Comparison of ENCODE assay signal across 1 cellular context in the genomic region with DNA sequence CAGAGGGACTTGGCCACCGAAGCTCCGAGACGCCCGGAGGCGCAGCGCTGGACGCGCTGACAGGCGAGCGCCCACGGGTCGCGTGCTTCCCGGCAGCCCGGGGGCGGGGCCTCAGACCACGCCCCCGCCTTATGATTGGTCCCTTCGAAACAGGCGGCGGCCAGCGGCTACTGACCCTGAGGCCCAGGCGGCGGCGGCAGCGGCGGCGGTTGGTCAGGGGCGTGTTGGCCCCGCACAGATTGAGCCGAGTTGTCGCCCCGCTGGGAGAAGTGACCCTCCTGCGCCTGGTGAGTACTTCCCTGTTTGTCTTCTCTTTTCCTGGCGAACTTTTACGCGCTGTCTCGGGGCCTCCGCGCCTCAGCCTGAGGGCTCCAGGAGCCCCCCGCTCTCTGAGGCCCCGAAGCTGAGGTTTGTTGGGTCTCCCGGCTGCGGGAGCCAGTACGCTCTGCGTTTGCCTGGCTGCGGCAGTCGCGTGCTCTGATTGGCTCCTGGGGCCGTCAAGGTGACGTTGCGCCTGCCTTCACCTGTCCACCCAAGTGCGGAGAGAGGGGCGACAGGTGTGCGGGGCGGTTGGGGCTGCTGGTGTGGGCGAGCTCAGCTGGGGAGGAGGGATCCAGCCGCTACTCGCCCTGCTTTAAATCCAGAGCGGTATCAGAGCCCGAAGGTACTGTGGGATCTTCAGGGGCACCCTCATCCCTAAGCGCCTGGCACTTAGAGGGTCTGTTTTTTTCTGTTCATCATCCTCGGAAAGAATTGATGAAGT.
TF ChIP-seq lines count a peak whose summit lies in the region.

A gene (plus strand): TSS at position 186 of the 763 bp plus-strand sequence. CDS start 21,221 bp downstream, outside the sequence.

TF ChIP-seq in HepG2, 621 proteins besides CTCF, POLR2A, EP300 and RAD21 (continued from another document and continues in another):
- TF ChIP-seq, protein P1, sequence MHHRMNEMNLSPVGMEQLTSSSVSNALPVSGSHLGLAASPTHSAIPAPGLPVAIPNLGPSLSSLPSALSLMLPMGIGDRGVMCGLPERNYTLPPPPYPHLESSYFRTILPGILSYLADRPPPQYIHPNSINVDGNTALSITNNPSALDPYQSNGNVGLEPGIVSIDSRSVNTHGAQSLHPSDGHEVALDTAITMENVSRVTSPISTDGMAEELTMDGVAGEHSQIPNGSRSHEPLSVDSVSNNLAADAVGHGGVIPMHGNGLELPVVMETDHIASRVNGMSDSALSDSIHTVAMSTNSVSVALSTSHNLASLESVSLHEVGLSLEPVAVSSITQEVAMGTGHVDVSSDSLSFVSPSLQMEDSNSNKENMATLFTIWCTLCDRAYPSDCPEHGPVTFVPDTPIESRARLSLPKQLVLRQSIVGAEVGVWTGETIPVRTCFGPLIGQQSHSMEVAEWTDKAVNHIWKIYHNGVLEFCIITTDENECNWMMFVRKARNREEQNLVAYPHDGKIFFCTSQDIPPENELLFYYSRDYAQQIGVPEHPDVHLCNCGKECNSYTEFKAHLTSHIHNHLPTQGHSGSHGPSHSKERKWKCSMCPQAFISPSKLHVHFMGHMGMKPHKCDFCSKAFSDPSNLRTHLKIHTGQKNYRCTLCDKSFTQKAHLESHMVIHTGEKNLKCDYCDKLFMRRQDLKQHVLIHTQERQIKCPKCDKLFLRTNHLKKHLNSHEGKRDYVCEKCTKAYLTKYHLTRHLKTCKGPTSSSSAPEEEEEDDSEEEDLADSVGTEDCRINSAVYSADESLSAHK (CRISPR knock-in tag; IDR thresholded peaks at IDR 0.05; ENCODE audit: borderline replicate concordance) = 0 out of 2 replicates have a peak, but pooled peaks have one; percentile 4
- peak; percentile 83 for TF ChIP-seq TBX2 (CRISPR knock-in tag; IDR thresholded peaks at IDR 0.05; ENCODE audit: borderline replicate concordance)
- TF ChIP-seq, protein P2, sequence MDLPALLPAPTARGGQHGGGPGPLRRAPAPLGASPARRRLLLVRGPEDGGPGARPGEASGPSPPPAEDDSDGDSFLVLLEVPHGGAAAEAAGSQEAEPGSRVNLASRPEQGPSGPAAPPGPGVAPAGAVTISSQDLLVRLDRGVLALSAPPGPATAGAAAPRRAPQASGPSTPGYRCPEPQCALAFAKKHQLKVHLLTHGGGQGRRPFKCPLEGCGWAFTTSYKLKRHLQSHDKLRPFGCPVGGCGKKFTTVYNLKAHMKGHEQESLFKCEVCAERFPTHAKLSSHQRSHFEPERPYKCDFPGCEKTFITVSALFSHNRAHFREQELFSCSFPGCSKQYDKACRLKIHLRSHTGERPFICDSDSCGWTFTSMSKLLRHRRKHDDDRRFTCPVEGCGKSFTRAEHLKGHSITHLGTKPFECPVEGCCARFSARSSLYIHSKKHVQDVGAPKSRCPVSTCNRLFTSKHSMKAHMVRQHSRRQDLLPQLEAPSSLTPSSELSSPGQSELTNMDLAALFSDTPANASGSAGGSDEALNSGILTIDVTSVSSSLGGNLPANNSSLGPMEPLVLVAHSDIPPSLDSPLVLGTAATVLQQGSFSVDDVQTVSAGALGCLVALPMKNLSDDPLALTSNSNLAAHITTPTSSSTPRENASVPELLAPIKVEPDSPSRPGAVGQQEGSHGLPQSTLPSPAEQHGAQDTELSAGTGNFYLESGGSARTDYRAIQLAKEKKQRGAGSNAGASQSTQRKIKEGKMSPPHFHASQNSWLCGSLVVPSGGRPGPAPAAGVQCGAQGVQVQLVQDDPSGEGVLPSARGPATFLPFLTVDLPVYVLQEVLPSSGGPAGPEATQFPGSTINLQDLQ (CRISPR knock-in tag; IDR thresholded peaks at IDR 0.05) = peak; percentile 68
- TF ChIP-seq ASH2L (IDR thresholded peaks at IDR 0.05; ENCODE audit: insufficient read length, low read depth, low read length) = peak; percentile 85
- TF ChIP-seq ESRRA (CRISPR knock-in tag; IDR thresholded peaks at IDR 0.05; ENCODE audit: low read depth) = 0 out of 2 replicates have a peak, but pooled peaks have one; percentile 40
- TF ChIP-seq, protein P3, sequence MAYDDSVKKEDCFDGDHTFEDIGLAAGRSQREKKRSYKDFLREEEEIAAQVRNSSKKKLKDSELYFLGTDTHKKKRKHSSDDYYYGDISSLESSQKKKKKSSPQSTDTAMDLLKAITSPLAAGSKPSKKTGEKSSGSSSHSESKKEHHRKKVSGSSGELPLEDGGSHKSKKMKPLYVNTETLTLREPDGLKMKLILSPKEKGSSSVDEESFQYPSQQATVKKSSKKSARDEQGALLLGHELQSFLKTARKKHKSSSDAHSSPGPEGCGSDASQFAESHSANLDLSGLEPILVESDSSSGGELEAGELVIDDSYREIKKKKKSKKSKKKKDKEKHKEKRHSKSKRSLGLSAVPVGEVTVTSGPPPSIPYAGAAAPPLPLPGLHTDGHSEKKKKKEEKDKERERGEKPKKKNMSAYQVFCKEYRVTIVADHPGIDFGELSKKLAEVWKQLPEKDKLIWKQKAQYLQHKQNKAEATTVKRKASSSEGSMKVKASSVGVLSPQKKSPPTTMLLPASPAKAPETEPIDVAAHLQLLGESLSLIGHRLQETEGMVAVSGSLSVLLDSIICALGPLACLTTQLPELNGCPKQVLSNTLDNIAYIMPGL (CRISPR knock-in tag; IDR thresholded peaks at IDR 0.05; ENCODE audit: borderline replicate concordance in 1 of 2, low read depth in 1 of 2) = peak; percentile 28 to 81; a peak in 2 of 4 replicates
- 0 out of 2 replicates have a peak, but pooled peaks have one; percentile 62 for TF ChIP-seq SMAD1 (CRISPR knock-in tag; IDR thresholded peaks at IDR 0.05; ENCODE audit: borderline replicate concordance, low read depth)
- TF ChIP-seq, protein P4, sequence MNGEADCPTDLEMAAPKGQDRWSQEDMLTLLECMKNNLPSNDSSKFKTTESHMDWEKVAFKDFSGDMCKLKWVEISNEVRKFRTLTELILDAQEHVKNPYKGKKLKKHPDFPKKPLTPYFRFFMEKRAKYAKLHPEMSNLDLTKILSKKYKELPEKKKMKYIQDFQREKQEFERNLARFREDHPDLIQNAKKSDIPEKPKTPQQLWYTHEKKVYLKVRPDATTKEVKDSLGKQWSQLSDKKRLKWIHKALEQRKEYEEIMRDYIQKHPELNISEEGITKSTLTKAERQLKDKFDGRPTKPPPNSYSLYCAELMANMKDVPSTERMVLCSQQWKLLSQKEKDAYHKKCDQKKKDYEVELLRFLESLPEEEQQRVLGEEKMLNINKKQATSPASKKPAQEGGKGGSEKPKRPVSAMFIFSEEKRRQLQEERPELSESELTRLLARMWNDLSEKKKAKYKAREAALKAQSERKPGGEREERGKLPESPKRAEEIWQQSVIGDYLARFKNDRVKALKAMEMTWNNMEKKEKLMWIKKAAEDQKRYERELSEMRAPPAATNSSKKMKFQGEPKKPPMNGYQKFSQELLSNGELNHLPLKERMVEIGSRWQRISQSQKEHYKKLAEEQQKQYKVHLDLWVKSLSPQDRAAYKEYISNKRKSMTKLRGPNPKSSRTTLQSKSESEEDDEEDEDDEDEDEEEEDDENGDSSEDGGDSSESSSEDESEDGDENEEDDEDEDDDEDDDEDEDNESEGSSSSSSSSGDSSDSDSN (CRISPR knock-in tag; IDR thresholded peaks at IDR 0.05) = peak; percentile 58
- TF ChIP-seq, protein P5, sequence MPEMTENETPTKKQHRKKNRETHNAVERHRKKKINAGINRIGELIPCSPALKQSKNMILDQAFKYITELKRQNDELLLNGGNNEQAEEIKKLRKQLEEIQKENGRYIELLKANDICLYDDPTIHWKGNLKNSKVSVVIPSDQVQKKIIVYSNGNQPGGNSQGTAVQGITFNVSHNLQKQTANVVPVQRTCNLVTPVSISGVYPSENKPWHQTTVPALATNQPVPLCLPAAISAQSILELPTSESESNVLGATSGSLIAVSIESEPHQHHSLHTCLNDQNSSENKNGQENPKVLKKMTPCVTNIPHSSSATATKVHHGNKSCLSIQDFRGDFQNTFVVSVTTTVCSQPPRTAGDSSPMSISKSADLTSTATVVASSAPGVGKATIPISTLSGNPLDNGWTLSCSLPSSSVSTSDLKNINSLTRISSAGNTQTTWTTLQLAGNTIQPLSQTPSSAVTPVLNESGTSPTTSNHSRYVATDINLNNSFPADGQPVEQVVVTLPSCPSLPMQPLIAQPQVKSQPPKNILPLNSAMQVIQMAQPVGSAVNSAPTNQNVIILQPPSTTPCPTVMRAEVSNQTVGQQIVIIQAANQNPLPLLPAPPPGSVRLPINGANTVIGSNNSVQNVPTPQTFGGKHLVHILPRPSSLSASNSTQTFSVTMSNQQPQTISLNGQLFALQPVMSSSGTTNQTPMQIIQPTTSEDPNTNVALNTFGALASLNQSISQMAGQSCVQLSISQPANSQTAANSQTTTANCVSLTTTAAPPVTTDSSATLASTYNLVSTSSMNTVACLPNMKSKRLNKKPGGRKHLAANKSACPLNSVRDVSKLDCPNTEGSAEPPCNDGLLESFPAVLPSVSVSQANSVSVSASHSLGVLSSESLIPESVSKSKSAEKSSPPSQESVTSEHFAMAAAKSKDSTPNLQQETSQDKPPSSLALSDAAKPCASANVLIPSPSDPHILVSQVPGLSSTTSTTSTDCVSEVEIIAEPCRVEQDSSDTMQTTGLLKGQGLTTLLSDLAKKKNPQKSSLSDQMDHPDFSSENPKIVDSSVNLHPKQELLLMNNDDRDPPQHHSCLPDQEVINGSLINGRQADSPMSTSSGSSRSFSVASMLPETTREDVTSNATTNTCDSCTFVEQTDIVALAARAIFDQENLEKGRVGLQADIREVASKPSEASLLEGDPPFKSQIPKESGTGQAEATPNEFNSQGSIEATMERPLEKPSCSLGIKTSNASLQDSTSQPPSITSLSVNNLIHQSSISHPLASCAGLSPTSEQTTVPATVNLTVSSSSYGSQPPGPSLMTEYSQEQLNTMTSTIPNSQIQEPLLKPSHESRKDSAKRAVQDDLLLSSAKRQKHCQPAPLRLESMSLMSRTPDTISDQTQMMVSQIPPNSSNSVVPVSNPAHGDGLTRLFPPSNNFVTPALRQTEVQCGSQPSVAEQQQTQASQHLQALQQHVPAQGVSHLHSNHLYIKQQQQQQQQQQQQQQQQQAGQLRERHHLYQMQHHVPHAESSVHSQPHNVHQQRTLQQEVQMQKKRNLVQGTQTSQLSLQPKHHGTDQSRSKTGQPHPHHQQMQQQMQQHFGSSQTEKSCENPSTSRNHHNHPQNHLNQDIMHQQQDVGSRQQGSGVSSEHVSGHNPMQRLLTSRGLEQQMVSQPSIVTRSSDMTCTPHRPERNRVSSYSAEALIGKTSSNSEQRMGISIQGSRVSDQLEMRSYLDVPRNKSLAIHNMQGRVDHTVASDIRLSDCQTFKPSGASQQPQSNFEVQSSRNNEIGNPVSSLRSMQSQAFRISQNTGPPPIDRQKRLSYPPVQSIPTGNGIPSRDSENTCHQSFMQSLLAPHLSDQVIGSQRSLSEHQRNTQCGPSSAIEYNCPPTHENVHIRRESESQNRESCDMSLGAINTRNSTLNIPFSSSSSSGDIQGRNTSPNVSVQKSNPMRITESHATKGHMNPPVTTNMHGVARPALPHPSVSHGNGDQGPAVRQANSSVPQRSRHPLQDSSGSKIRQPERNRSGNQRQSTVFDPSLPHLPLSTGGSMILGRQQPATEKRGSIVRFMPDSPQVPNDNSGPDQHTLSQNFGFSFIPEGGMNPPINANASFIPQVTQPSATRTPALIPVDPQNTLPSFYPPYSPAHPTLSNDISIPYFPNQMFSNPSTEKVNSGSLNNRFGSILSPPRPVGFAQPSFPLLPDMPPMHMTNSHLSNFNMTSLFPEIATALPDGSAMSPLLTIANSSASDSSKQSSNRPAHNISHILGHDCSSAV (CRISPR knock-in tag; IDR thresholded peaks at IDR 0.05; ENCODE audit: borderline replicate concordance) = peak; percentile 41; the same call in 1 of the 2 replicates
- TF ChIP-seq ELF1 (CRISPR knock-in tag; IDR thresholded peaks at IDR 0.05) = peak; percentile 36; the same call in 1 of the 2 replicates
- 0 out of 2 replicates have a peak, but pooled peaks have one; percentile 31 for TF ChIP-seq BCL6 (CRISPR knock-in tag; IDR thresholded peaks at IDR 0.05)
- TF ChIP-seq, protein P6, sequence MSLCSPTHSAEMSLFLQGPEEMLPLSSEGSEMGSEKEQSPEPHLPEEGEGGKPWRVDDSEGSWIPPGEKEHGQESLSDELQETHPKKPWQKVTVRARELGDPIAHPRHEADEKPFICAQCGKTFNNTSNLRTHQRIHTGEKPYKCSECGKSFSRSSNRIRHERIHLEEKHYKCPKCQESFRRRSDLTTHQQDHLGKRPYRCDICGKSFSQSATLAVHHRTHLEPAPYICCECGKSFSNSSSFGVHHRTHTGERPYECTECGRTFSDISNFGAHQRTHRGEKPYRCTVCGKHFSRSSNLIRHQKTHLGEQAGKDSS (CRISPR knock-in tag; IDR thresholded peaks at IDR 0.05; ENCODE audit: borderline replicate concordance, low read depth) = peak; percentile 72; the same call in 1 of the 2 replicates
- TF ChIP-seq ZNF350 (CRISPR knock-in tag; IDR thresholded peaks at IDR 0.05; ENCODE audit: borderline replicate concordance, low read depth) = peak; percentile 71; the same call in 1 of the 2 replicates
- 0 out of 2 replicates have a peak, but pooled peaks have one; percentile 65 for TF ChIP-seq WIZ (CRISPR knock-in tag; IDR thresholded peaks at IDR 0.05)
- TF ChIP-seq, protein P7, sequence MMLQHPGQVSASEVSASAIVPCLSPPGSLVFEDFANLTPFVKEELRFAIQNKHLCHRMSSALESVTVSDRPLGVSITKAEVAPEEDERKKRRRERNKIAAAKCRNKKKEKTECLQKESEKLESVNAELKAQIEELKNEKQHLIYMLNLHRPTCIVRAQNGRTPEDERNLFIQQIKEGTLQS (CRISPR knock-in tag; IDR thresholded peaks at IDR 0.05) = no peak
- TF ChIP-seq, protein P8, sequence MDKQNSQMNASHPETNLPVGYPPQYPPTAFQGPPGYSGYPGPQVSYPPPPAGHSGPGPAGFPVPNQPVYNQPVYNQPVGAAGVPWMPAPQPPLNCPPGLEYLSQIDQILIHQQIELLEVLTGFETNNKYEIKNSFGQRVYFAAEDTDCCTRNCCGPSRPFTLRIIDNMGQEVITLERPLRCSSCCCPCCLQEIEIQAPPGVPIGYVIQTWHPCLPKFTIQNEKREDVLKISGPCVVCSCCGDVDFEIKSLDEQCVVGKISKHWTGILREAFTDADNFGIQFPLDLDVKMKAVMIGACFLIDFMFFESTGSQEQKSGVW (CRISPR knock-in tag; IDR thresholded peaks at IDR 0.05; ENCODE audit: borderline replicate concordance) = 0 out of 2 replicates have a peak, but pooled peaks have one; percentile 44
- TF ChIP-seq FOXC1 (CRISPR knock-in tag; IDR thresholded peaks at IDR 0.05; ENCODE audit: borderline replicate concordance) = peak; percentile 92
- TF ChIP-seq, protein P9, sequence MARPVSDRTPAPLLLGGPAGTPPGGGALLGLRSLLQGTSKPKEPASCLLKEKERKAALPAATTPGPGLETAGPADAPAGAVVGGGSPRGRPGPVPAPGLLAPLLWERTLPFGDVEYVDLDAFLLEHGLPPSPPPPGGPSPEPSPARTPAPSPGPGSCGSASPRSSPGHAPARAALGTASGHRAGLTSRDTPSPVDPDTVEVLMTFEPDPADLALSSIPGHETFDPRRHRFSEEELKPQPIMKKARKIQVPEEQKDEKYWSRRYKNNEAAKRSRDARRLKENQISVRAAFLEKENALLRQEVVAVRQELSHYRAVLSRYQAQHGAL (CRISPR knock-in tag; IDR thresholded peaks at IDR 0.05; ENCODE audit: not compliant biosample characterization) = no peak
- TF ChIP-seq, protein P10, sequence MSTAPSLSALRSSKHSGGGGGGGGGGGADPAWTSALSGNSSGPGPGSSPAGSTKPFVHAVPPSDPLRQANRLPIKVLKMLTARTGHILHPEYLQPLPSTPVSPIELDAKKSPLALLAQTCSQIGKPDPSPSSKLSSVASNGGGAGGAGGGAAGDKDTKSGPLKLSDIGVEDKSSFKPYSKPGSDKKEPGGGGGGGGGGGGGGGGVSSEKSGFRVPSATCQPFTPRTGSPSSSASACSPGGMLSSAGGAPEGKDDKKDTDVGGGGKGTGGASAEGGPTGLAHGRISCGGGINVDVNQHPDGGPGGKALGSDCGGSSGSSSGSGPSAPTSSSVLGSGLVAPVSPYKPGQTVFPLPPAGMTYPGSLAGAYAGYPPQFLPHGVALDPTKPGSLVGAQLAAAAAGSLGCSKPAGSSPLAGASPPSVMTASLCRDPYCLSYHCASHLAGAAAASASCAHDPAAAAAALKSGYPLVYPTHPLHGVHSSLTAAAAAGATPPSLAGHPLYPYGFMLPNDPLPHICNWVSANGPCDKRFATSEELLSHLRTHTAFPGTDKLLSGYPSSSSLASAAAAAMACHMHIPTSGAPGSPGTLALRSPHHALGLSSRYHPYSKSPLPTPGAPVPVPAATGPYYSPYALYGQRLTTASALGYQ (CRISPR knock-in tag; IDR thresholded peaks at IDR 0.05) = peak; percentile 28; the same call in 1 of the 2 replicates
- peak; percentile 77 for TF ChIP-seq IRX3 (CRISPR knock-in tag; IDR thresholded peaks at IDR 0.05; ENCODE audit: borderline replicate concordance, low read depth)
